In the genomic region with DNA sequence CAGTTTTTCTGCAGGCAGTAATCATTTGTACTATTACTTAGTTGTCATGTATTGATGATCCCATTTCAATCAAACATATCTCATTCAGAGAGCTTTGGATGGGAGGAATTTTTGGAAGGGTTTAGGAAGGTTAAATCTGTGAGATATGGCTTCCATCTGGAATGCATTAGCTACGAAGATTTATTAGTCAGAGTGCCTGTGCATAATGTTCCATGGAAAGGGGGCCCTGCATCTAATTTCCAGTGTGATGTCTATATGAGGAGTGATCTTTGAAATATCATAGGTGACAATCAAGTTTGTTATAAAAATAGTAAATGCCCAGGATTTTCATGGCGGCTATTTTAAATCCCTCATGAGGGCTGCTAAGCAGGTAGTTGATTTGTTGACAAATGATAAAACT, we compare ENCODE assay signal across 17 cellular contexts.
A peak's percentile ranks its signal among the peaks of the same experiment; 100 is the strongest.
DNase-seq lines count a peak whose midpoint lies in the region; ATAC-seq and TF ChIP-seq lines count a peak whose summit lies in the region.
"Had no signal": no experiment of that assay in that cellular context is flagged by ENCODE, and none has a peak within 500 bp of the region (broad histone marks: within the 10 kb centered on the region; RNA-seq: fewer than 3 reads in every experiment).

No MANE protein-coding gene starts in this region.

- no peak overlapping the region for H3K4me3 Mint-ChIP-seq in nephron
- H3K4me3 Mint-ChIP-seq: CD4-positive, alpha-beta memory T cell; GM23338; IgD-negative memory B cell had no signal

- peaks cover 12% of the 10 kb centered on the region for H3K27me3 Mint-ChIP-seq in nephron (ENCODE audit: low read depth)
- H3K27me3 Mint-ChIP-seq: CD4-positive, alpha-beta memory T cell; IgD-negative memory B cell had no signal

- CTCF ChIA-PET in SK-N-SH (lab: Yijun Ruan, JAX) = interaction anchor here (1.5 kb wide), 1 partner anchor 337 kb away, joined by 6 read pairs; no protein-coding TSS in a partner anchor

- no peak overlapping the region for H3K9ac ChIP-seq in Karpas-422 (ENCODE audit: low read length)
- H3K9ac ChIP-seq in SK-N-SH = no peak overlapping the region

- peak overlapping the region; percentile 24 to 74 (median 54) for H3K27ac Mint-ChIP-seq in nephron
- H3K27ac Mint-ChIP-seq: CD4-positive, alpha-beta memory T cell; GM23338; IgD-negative memory B cell had no signal

- peak; percentile 48 to 63; a peak in 3 of 4 replicates for TF ChIP-seq EP300 in SK-N-SH (IDR thresholded peaks at IDR 0.05; ENCODE audit: borderline replicate concordance in 1 of 2, low read depth in 1 of 2, low read length in 1 of 2)

- no peaks in the 10 kb centered on the region for H3F3A ChIP-seq in SK-N-SH (replicated peaks; ENCODE audit: insufficient read depth)

- H3K4me1 ChIP-seq in Karpas-422 (ENCODE audit: low read length) (peaks cover 5% of the 10 kb centered on the region; the same call in 1 of the 2 replicates), SK-N-SH (ENCODE audit: control insufficient read depth in 1 of 2, insufficient read depth in 2 of 2, low read depth in 1 of 2, low read length in 1 of 2) (peaks cover 12 to 17% of the 10 kb centered on the region in 2 experiments; a peak in 2 of 4 replicates)

- TF ChIP-seq CTCF in SK-N-SH (IDR thresholded peaks at IDR 0.05) = no peak
- no peak for TF ChIP-seq CTCF in nephron (IDR thresholded peaks at IDR 0.05; ENCODE audit: unreplicated experiment in 3 of 3)

- no peak overlapping the region for H3K4me3 ChIP-seq in Karpas-422 (ENCODE audit: low read length)
- H3K4me3 ChIP-seq in SK-N-SH (ENCODE audit: low read depth in 2 of 2, low read length in 1 of 2) = no peak overlapping the region
- H3K4me3 ChIP-seq: GM23338 had no signal

- POLR2A ChIA-PET in SK-N-SH (lab: Yijun Ruan, JAX) = no interaction called here

- H3K36me3 ChIP-seq in Karpas-422 (ENCODE audit: insufficient read depth, low read length) = no peaks in the 10 kb centered on the region
- H3K36me3 ChIP-seq in SK-N-SH (replicated peaks in 1 of 2; ENCODE audit: control insufficient read depth in 1 of 2, insufficient read depth in 2 of 2, low read length in 1 of 2) = no peaks in the 10 kb centered on the region
- H3K36me3 ChIP-seq: BE2C had no signal

- peak overlapping the region; percentile 12; the same call in 1 of the 2 replicates for H2AFZ ChIP-seq in Karpas-422 (ENCODE audit: low read length)
- H2AFZ ChIP-seq in SK-N-SH (ENCODE audit: low read depth) = no peak overlapping the region

- no peak for ATAC-seq in left colon
- ATAC-seq: GM23338 had no signal

- 9% methylated on average over 2 of the region's 2 CpGs for WGBS in SK-N-SH (ENCODE audit: low lambda C conversion rate)

- H3K4me1 Mint-ChIP-seq in nephron = peaks cover 50% of the 10 kb centered on the region

- intact Hi-C loops in left colon (cut with DNase I, micrococcal nuclease) = no loop called here

- H3K9me3 Mint-ChIP-seq in nephron = no peaks in the 10 kb centered on the region
- H3K9me3 Mint-ChIP-seq: GM23338 had no signal

- H3K79me2 ChIP-seq in Karpas-422 (ENCODE audit: low read length) = no peaks in the 10 kb centered on the region
- no peaks in the 10 kb centered on the region for H3K79me2 ChIP-seq in SK-N-SH (ENCODE audit: insufficient read depth)

- no peak overlapping the region for H3K27ac ChIP-seq in Karpas-422 (ENCODE audit: low read length)
- H3K27ac ChIP-seq in SK-N-SH (ENCODE audit: low read depth in 2 of 2, low read length in 1 of 2) = peak overlapping the region; percentile 19 to 77; a peak in 2 of 4 replicates
- H3K27ac ChIP-seq: C4-2B had no signal

- H3K9me2 ChIP-seq in Karpas-422 (replicated peaks; ENCODE audit: insufficient read depth, low read length) = no peaks in the 10 kb centered on the region
- no peaks in the 10 kb centered on the region for H3K9me2 ChIP-seq in SK-N-SH

- no peaks in the 10 kb centered on the region for H3K36me3 Mint-ChIP-seq in nephron (ENCODE audit: low read depth)
- H3K36me3 Mint-ChIP-seq: CD4-positive, alpha-beta memory T cell; IgD-negative memory B cell had no signal

- H3K27me3 ChIP-seq in Karpas-422 (ENCODE audit: low read length) = no peaks in the 10 kb centered on the region
- H3K27me3 ChIP-seq in SK-N-SH (ENCODE audit: insufficient read depth) = no peaks in the 10 kb centered on the region
- H3K27me3 ChIP-seq: BE2C had no signal

- TF ChIP-seq RAD21 in SK-N-SH (IDR thresholded peaks at IDR 0.05; ENCODE audit: low read length) = no peak

- H4K20me1 ChIP-seq in Karpas-422 (ENCODE audit: insufficient read depth, low read depth, low read length) (no peaks in the 10 kb centered on the region), SK-N-SH (ENCODE audit: insufficient read depth) (no peaks in the 10 kb centered on the region)

- DNase-seq in EH (ENCODE audit: low read depth) (peak; percentile 5), Karpas-422 (no peak), SK-N-SH (peak; percentile 39), SHP77 (lab: John Stamatoyannopoulos, UW) (no peak), glomerular visceral epithelial cell (ENCODE audit: extremely low spot score) (no peak), left colon (no peak)
- no peak for DNase-seq in stimulated activated CD4-positive, alpha-beta T cell treated with anti-CD3 and anti-CD28 coated beads, Interleukin-4, amount 100 ng/mL, for 4 hours
- DNase-seq: ACHN; BE2C; CD4-positive, alpha-beta memory T cell; DMS79 treated with DMSO at 0.1 percent for 48 hours; GF-D8; H7 had no signal

- no peak overlapping the region for H3K4me2 ChIP-seq in Karpas-422 (ENCODE audit: low read depth, low read length, poor library complexity, severe bottlenecking)
- H3K4me2 ChIP-seq in SK-N-SH = no peak overlapping the region
- H3K4me2 ChIP-seq: GM23338 had no signal

- H3K9me3 ChIP-seq in Karpas-422 (ENCODE audit: low read length) = no peaks in the 10 kb centered on the region
- no peaks in the 10 kb centered on the region for H3K9me3 ChIP-seq in SK-N-SH
- H3K9me3 ChIP-seq: BE2C had no signal

TF ChIP-seq in SK-N-SH, 30 proteins besides CTCF, POLR2A, EP300 and RAD21 (continues in another document):
- TF ChIP-seq, protein P1, sequence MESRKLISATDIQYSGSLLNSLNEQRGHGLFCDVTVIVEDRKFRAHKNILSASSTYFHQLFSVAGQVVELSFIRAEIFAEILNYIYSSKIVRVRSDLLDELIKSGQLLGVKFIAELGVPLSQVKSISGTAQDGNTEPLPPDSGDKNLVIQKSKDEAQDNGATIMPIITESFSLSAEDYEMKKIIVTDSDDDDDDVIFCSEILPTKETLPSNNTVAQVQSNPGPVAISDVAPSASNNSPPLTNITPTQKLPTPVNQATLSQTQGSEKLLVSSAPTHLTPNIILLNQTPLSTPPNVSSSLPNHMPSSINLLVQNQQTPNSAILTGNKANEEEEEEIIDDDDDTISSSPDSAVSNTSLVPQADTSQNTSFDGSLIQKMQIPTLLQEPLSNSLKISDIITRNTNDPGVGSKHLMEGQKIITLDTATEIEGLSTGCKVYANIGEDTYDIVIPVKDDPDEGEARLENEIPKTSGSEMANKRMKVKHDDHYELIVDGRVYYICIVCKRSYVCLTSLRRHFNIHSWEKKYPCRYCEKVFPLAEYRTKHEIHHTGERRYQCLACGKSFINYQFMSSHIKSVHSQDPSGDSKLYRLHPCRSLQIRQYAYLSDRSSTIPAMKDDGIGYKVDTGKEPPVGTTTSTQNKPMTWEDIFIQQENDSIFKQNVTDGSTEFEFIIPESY (IDR thresholded peaks at IDR 0.05; ENCODE audit: borderline replicate concordance, low read depth) = no peak
- TF ChIP-seq MEF2A (IDR thresholded peaks at IDR 0.05; ENCODE audit: borderline replicate concordance, low read depth) (no peak; the same call in 1 of the 2 replicates), TEAD4 (IDR thresholded peaks at IDR 0.05; ENCODE audit: borderline replicate concordance, insufficient read depth) (peak; percentile 35; the same call in 1 of the 2 replicates), FOXJ3 (CRISPR knock-in tag; IDR thresholded peaks at IDR 0.05) (no peak), SIN3A (IDR thresholded peaks at IDR 0.05; ENCODE audit: borderline replicate concordance, low read depth, low read length) (no peak), FOSL2 (IDR thresholded peaks at IDR 0.05; ENCODE audit: borderline replicate concordance, low read depth) (peak; percentile 20; the same call in 1 of the 2 replicates), RXRA (IDR thresholded peaks at IDR 0.05; ENCODE audit: borderline replicate concordance, low read depth) (no peak), ELF1 (IDR thresholded peaks at IDR 0.05) (no peak)
- TF ChIP-seq, protein P2, sequence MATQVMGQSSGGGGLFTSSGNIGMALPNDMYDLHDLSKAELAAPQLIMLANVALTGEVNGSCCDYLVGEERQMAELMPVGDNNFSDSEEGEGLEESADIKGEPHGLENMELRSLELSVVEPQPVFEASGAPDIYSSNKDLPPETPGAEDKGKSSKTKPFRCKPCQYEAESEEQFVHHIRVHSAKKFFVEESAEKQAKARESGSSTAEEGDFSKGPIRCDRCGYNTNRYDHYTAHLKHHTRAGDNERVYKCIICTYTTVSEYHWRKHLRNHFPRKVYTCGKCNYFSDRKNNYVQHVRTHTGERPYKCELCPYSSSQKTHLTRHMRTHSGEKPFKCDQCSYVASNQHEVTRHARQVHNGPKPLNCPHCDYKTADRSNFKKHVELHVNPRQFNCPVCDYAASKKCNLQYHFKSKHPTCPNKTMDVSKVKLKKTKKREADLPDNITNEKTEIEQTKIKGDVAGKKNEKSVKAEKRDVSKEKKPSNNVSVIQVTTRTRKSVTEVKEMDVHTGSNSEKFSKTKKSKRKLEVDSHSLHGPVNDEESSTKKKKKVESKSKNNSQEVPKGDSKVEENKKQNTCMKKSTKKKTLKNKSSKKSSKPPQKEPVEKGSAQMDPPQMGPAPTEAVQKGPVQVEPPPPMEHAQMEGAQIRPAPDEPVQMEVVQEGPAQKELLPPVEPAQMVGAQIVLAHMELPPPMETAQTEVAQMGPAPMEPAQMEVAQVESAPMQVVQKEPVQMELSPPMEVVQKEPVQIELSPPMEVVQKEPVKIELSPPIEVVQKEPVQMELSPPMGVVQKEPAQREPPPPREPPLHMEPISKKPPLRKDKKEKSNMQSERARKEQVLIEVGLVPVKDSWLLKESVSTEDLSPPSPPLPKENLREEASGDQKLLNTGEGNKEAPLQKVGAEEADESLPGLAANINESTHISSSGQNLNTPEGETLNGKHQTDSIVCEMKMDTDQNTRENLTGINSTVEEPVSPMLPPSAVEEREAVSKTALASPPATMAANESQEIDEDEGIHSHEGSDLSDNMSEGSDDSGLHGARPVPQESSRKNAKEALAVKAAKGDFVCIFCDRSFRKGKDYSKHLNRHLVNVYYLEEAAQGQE (IDR thresholded peaks at IDR 0.05; ENCODE audit: low read depth, low read length) = no peak
- TF ChIP-seq, protein P3, sequence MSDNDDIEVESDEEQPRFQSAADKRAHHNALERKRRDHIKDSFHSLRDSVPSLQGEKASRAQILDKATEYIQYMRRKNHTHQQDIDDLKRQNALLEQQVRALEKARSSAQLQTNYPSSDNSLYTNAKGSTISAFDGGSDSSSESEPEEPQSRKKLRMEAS (IDR thresholded peaks at IDR 0.05; ENCODE audit: low read depth) = no peak

Comparison
In these comparisons a context has a peak if more than half of its experiments do, and no peak if none do; other contexts are left out.
1. DNase-seq: peak in EH (single experiment) and SK-N-SH (single experiment); none in Karpas-422 (single experiment), SHP77 (0 of 2), glomerular visceral epithelial cell (single experiment), left colon (0 of 2) and stimulated activated CD4-positive, alpha-beta T cell treated with anti-CD3 and anti-CD28 coated beads, Interleukin-4, amount 100 ng/mL, for 4 hours (0 of 2).